1 cellular context compared by ENCODE assay signal in the genomic region with DNA sequence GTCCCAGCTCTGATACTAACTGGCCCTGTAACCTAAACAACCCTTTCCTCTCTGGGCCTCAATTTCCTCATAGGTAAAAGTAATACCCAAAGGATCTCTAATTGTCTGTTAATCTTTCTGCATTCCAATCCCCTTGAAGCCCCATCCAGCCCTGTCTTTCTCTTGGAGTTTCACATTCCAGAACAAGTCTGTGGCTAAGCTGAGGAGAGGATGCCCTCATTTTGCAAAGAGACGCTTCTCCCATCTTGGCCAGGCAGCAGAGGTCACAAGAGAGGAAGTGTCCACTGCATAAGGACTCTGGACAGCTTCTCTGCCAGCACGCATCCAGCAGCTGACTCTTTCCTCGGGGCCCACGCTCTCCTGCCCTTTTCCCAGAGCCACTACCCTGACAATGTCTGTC.
TF ChIP-seq lines count a peak whose summit lies in the region.

No MANE protein-coding gene starts in this region.

TF ChIP-seq in WTC11, 78 proteins besides CTCF, POLR2A, EP300 and RAD21 (continued from another document):
- TF ChIP-seq, protein P1, sequence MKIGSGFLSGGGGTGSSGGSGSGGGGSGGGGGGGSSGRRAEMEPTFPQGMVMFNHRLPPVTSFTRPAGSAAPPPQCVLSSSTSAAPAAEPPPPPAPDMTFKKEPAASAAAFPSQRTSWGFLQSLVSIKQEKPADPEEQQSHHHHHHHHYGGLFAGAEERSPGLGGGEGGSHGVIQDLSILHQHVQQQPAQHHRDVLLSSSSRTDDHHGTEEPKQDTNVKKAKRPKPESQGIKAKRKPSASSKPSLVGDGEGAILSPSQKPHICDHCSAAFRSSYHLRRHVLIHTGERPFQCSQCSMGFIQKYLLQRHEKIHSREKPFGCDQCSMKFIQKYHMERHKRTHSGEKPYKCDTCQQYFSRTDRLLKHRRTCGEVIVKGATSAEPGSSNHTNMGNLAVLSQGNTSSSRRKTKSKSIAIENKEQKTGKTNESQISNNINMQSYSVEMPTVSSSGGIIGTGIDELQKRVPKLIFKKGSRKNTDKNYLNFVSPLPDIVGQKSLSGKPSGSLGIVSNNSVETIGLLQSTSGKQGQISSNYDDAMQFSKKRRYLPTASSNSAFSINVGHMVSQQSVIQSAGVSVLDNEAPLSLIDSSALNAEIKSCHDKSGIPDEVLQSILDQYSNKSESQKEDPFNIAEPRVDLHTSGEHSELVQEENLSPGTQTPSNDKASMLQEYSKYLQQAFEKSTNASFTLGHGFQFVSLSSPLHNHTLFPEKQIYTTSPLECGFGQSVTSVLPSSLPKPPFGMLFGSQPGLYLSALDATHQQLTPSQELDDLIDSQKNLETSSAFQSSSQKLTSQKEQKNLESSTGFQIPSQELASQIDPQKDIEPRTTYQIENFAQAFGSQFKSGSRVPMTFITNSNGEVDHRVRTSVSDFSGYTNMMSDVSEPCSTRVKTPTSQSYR (CRISPR knock-in tag; IDR thresholded peaks at IDR 0.05): no peak
- TF ChIP-seq, protein P2, sequence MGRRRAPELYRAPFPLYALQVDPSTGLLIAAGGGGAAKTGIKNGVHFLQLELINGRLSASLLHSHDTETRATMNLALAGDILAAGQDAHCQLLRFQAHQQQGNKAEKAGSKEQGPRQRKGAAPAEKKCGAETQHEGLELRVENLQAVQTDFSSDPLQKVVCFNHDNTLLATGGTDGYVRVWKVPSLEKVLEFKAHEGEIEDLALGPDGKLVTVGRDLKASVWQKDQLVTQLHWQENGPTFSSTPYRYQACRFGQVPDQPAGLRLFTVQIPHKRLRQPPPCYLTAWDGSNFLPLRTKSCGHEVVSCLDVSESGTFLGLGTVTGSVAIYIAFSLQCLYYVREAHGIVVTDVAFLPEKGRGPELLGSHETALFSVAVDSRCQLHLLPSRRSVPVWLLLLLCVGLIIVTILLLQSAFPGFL (CRISPR knock-in tag; IDR thresholded peaks at IDR 0.05; ENCODE audit: borderline replicate concordance): no peak
- TF ChIP-seq TCF7 (CRISPR knock-in tag; IDR thresholded peaks at IDR 0.05; ENCODE audit: low read depth): no peak
- TF ChIP-seq NFE2L1 (CRISPR knock-in tag; IDR thresholded peaks at IDR 0.05): no peak
- no peak for TF ChIP-seq ELF4 (CRISPR knock-in tag; IDR thresholded peaks at IDR 0.05; ENCODE audit: low read depth)
- no peak for TF ChIP-seq JAZF1 (CRISPR knock-in tag; IDR thresholded peaks at IDR 0.05)
